17 cellular contexts compared by ENCODE assay signal in genomic region chr1:7587108-7587507, GRCh38.
"Had no signal": no experiment of that assay in that cellular context is flagged by ENCODE, and none has a peak within 500 bp of the region (broad histone marks: within the 10 kb centered on the region; RNA-seq: fewer than 3 reads in every experiment).

No MANE protein-coding gene starts in this region.

- H3K27me3 Mint-ChIP-seq: stimulated activated naive CD8-positive, alpha-beta T cell treated with anti-CD3 and anti-CD28 coated beads, Interleukin-15, Interleukin-2, amounts not matched to agents 100 ng/mL and 50 ng/mL, for 24 hours had no signal

- H3K9me3 Mint-ChIP-seq: activated T-helper 1 cell treated with anti-CD3 and anti-CD28 coated beads, Interleukin-12 subunit alpha, Interleukin-12 subunit beta, Interleukin-2, Interleukin-4 antibody, amounts not matched to agents 30 ng/mL and 10 ng/mL and 1 ng/mL, durations not matched to agents 14 hours and 24 hours and 36 hours; naive thymus-derived CD8-positive, alpha-beta T cell; stimulated activated naive CD8-positive, alpha-beta T cell treated with anti-CD3 and anti-CD28 coated beads, Interleukin-15, Interleukin-2, amounts not matched to agents 100 ng/mL and 50 ng/mL, for 24 hours had no signal

- ATAC-seq: activated CD8-positive, alpha-beta T cell treated with anti-CD3 and anti-CD28 coated beads, Interleukin-2, amount 10 ng/mL, durations not matched to agents 7 days and 5 days; foreskin keratinocyte; naive thymus-derived CD8-positive, alpha-beta T cell had no signal

- H3K27ac Mint-ChIP-seq: activated CD8-positive, alpha-beta T cell treated with anti-CD3 and anti-CD28 coated beads, Interleukin-2, amount 10 ng/mL, durations not matched to agents 7 days and 5 days; activated T-helper 1 cell treated with anti-CD3 and anti-CD28 coated beads, Interleukin-12 subunit alpha, Interleukin-12 subunit beta, Interleukin-2, Interleukin-4 antibody, amounts not matched to agents 30 ng/mL and 10 ng/mL and 1 ng/mL, durations not matched to agents 14 hours and 24 hours and 36 hours; naive thymus-derived CD8-positive, alpha-beta T cell; progenitor cell of endocrine pancreas; stimulated activated naive CD8-positive, alpha-beta T cell treated with anti-CD3 and anti-CD28 coated beads, Interleukin-15, Interleukin-2, amounts not matched to agents 100 ng/mL and 50 ng/mL, for 24 hours had no signal

- H3K4me3 Mint-ChIP-seq: activated CD8-positive, alpha-beta T cell treated with anti-CD3 and anti-CD28 coated beads, Interleukin-2, amount 10 ng/mL, durations not matched to agents 7 days and 5 days; activated T-helper 1 cell treated with anti-CD3 and anti-CD28 coated beads, Interleukin-12 subunit alpha, Interleukin-12 subunit beta, Interleukin-2, Interleukin-4 antibody, amounts not matched to agents 30 ng/mL and 10 ng/mL and 1 ng/mL, durations not matched to agents 14 hours and 24 hours and 36 hours; naive thymus-derived CD8-positive, alpha-beta T cell; stimulated activated naive CD8-positive, alpha-beta T cell treated with anti-CD3 and anti-CD28 coated beads, Interleukin-15, Interleukin-2, amounts not matched to agents 100 ng/mL and 50 ng/mL, for 24 hours had no signal

- DNase-seq: activated CD4-positive, alpha-beta T cell treated with anti-CD3 and anti-CD28 coated beads for 1 hour; activated CD4-positive, alpha-beta T cell treated with anti-CD3 and anti-CD28 coated beads, Interleukin-2, amount 50 U/mL, for 1 hour; activated CD8-positive, alpha-beta T cell treated with anti-CD3 and anti-CD28 coated beads, Interleukin-2, amount 10 ng/mL, durations not matched to agents 7 days and 5 days; activated gamma-delta T cell; activated naive CD4-positive, alpha-beta T cell treated with anti-CD3 and anti-CD28 coated beads, Interleukin-2, amount 50 U/mL, for 16 hours; central memory CD4-positive, alpha-beta T cell; effector memory CD4-positive, alpha-beta T cell; foreskin keratinocyte; naive thymus-derived CD8-positive, alpha-beta T cell; retina; stimulated activated CD4-positive, alpha-beta T cell treated with anti-CD3 and anti-CD28 coated beads, Interleukin-12 subunit alpha, Interleukin-12 subunit beta, amount 100 ng/mL, for 4 hours; stimulated activated CD4-positive, alpha-beta T cell treated with anti-CD3 and anti-CD28 coated beads, Interleukin-4, amount 100 ng/mL, for 4 hours; transverse colon; uterus had no signal

- H3K36me3 Mint-ChIP-seq: naive thymus-derived CD8-positive, alpha-beta T cell had no signal
